In genomic region chr17:81221842-81222619, GRCh38 we compare ENCODE assay signal across 8 cellular contexts. TPM values are rescaled to one million over a fixed set of nuclear protein-coding genes. Genes with fewer than 3 reads are reported as not detected.
A peak's percentile ranks its signal among the peaks of the same experiment; 100 is the strongest.
DNase-seq lines count a peak whose midpoint lies in the region; ATAC-seq and TF ChIP-seq lines count a peak whose summit lies in the region.

No MANE protein-coding gene starts in this region.

- H3K4me1 ChIP-seq in ascending aorta (peaks cover 0 to 17% of the 10 kb centered on the region in 2 donors), liver (ENCODE audit: control insufficient read depth in 4 of 4, insufficient read depth in 4 of 4, low read length in 3 of 4) (peaks cover 10 to 23% (median 13%) of the 10 kb centered on the region in 4 donors), tibial artery (peaks cover 6 to 21% (median 21%) of the 10 kb centered on the region in 4 donors)

- no peaks in the 10 kb centered on the region for H3K36me3 Mint-ChIP-seq in activated CD8-positive, alpha-beta memory T cell treated with anti-CD3 and anti-CD28 coated beads, Interleukin-2, amount 10 ng/mL, durations not matched to agents 7 days and 5 days

- H3K9me3 Mint-ChIP-seq in activated CD8-positive, alpha-beta memory T cell treated with anti-CD3 and anti-CD28 coated beads, Interleukin-2, amount 10 ng/mL, durations not matched to agents 7 days and 5 days (ENCODE audit: low read depth), result no peaks in the 10 kb centered on the region

- H3K36me3 ChIP-seq in ascending aorta (no peaks in the 10 kb centered on the region), liver (ENCODE audit: control insufficient read depth in 4 of 4, insufficient read depth in 3 of 4, low read depth in 1 of 4, low read length in 3 of 4) (no peaks in the 10 kb centered on the region), tibial artery (peaks cover 0 to 27% (median 0%) of the 10 kb centered on the region in 3 donors)

- TF ChIP-seq CTCF in ascending aorta (IDR thresholded peaks at IDR 0.05) (no peak), liver (IDR thresholded peaks at IDR 0.05; ENCODE audit: low read depth, low read length, missing input control) (no peak), tibial artery (IDR thresholded peaks at IDR 0.05) (no peak)

- DNase-seq in activated CD8-positive, alpha-beta memory T cell treated with anti-CD3 and anti-CD28 coated beads, Interleukin-2, amount 10 ng/mL, durations not matched to agents 7 days and 5 days, result no peak
- DNase-seq in activated CD8-positive, alpha-beta memory T cell treated with anti-CD3 and anti-CD28 coated beads for 24 hours, result no peak
- DNase-seq in ascending aorta (ENCODE audit: low spot score in 2 of 2), result no peak
- no peak for DNase-seq in tibial artery
- DNase-seq in mucosa of gallbladder (ENCODE audit: low spot score), result no peak
- no peak for DNase-seq in activated CD8-positive, alpha-beta memory T cell treated with anti-CD3 and anti-CD28 coated beads, Interleukin-2, amount 50 U/mL, for 4 hours
- no peak for DNase-seq in NCI-H2029 treated with DMSO at 0.1 percent for 48 hours (lab: John Stamatoyannopoulos, UW)

- CTCF ChIA-PET in activated CD8-positive, alpha-beta memory T cell treated with anti-CD3 and anti-CD28 coated beads, Interleukin-2, amount 10 ng/mL, durations not matched to agents 7 days and 5 days (lab: Charles Lee), result interaction anchor here (1.0 to 1.5 kb wide), 4 partner anchors 17 to 80 kb away, joined by 3 to 5 read pairs (median 4); partner anchors contain the start of genes NDUFAF8 and TEPSIN

- intact Hi-C loops in ascending aorta (cut with DNase I), result no loop called here
- intact Hi-C loops in tibial artery (cut with DNase I; ENCODE audit: low total_unique reads), result loop anchor here (2.0 kb wide), 1 partner anchor 17 kb away; the partner anchor contains the start of genes NDUFAF8 and TEPSIN

- peaks cover 17% of the 10 kb centered on the region for H3K4me1 Mint-ChIP-seq in activated CD8-positive, alpha-beta memory T cell treated with anti-CD3 and anti-CD28 coated beads, Interleukin-2, amount 10 ng/mL, durations not matched to agents 7 days and 5 days

- H3K4me3 Mint-ChIP-seq in activated CD8-positive, alpha-beta memory T cell treated with anti-CD3 and anti-CD28 coated beads, Interleukin-2, amount 10 ng/mL, durations not matched to agents 7 days and 5 days, result peak overlapping the region; percentile 60

- no peak overlapping the region for H3K27ac Mint-ChIP-seq in activated CD8-positive, alpha-beta memory T cell treated with anti-CD3 and anti-CD28 coated beads, Interleukin-2, amount 10 ng/mL, durations not matched to agents 7 days and 5 days

- no peaks in the 10 kb centered on the region for H3K27me3 Mint-ChIP-seq in activated CD8-positive, alpha-beta memory T cell treated with anti-CD3 and anti-CD28 coated beads, Interleukin-2, amount 10 ng/mL, durations not matched to agents 7 days and 5 days

- peak; percentile 0 for ATAC-seq in activated CD8-positive, alpha-beta memory T cell treated with anti-CD3 and anti-CD28 coated beads, Interleukin-2, amount 10 ng/mL, durations not matched to agents 7 days and 5 days

- no peak overlapping the region for H3K27ac ChIP-seq in ascending aorta
- no peak overlapping the region for H3K27ac ChIP-seq in liver (ENCODE audit: low read depth in 1 of 2, low read length in 2 of 2)
- peak overlapping the region; percentile 40 to 56 for H3K27ac ChIP-seq in tibial artery

- H3K9me3 ChIP-seq in ascending aorta (no peaks in the 10 kb centered on the region), liver (ENCODE audit: control insufficient read depth in 4 of 4, low read length in 3 of 4) (no peaks in the 10 kb centered on the region), tibial artery (no peaks in the 10 kb centered on the region)

- WGBS in liver, result 35% methylated on average over 24 of the region's 24 CpGs

- H3K27me3 ChIP-seq in ascending aorta, result no peaks in the 10 kb centered on the region
- no peaks in the 10 kb centered on the region for H3K27me3 ChIP-seq in liver (ENCODE audit: control insufficient read depth in 4 of 4, insufficient read depth in 4 of 4, low read length in 3 of 4)
- no peaks in the 10 kb centered on the region for H3K27me3 ChIP-seq in tibial artery

- H3K9ac ChIP-seq in liver (ENCODE audit: low read depth in 1 of 2, low read length in 2 of 2), result no peak overlapping the region

- TF ChIP-seq RAD21 in liver (IDR thresholded peaks at IDR 0.05), result no peak

- peak overlapping the region; percentile 79 to 87 for H3K4me3 ChIP-seq in ascending aorta
- peak overlapping the region in 2 of 3 donors; percentile 46 to 83 for H3K4me3 ChIP-seq in liver (ENCODE audit: low read depth in 1 of 3, low read length in 3 of 3)
- H3K4me3 ChIP-seq in tibial artery, result peak overlapping the region; percentile 64 to 86

TF ChIP-seq in liver, 16 proteins besides CTCF, POLR2A, EP300 and RAD21 (continues in another document):
- no peak for TF ChIP-seq ATF3 (IDR thresholded peaks at IDR 0.05)
- no peak for TF ChIP-seq ZBTB33 (IDR thresholded peaks at IDR 0.05)
- no peak for TF ChIP-seq HNF4G (IDR thresholded peaks at IDR 0.05)
- TF ChIP-seq YY1 (IDR thresholded peaks at IDR 0.05), result no peak
- TF ChIP-seq REST (IDR thresholded peaks at IDR 0.05), result no peak
- TF ChIP-seq SP1 (IDR thresholded peaks at IDR 0.05), result no peak
- no peak for TF ChIP-seq FOXA2 (IDR thresholded peaks at IDR 0.05)
- no peak for TF ChIP-seq TAF1 (conservative IDR thresholded peaks at IDR 0.05)
- TF ChIP-seq FOXA1 (IDR thresholded peaks at IDR 0.05), result no peak

RNA-seq across cellular contexts. Expression of gene CEP131, which starts 0.7 kb away (rescaled TPM):
- total RNA-seq in activated CD8-positive, alpha-beta memory T cell treated with anti-CD3 and anti-CD28 coated beads, Interleukin-2, amount 10 ng/mL, durations not matched to agents 7 days and 5 days, result 10 to 100 TPM; 13.6 to 20.6 TPM
- total RNA-seq in ascending aorta, result 6.7 TPM
- total RNA-seq in liver, result 1 to 10 TPM; 2.4 to 6.3 TPM
- 1 to 10 TPM in 1 of 2 donors, under 1 TPM in 1; 0.71 to 2.0 TPM for polyA plus RNA-seq in liver
- total RNA-seq in mucosa of gallbladder, result 12.7 TPM

RNA-seq across cellular contexts. Expression of gene TEPSIN, which starts 16.8 kb away (rescaled TPM):
- 10 to 100 TPM; 53.6 to 56.3 TPM for total RNA-seq in activated CD8-positive, alpha-beta memory T cell treated with anti-CD3 and anti-CD28 coated beads, Interleukin-2, amount 10 ng/mL, durations not matched to agents 7 days and 5 days
- 117 TPM for total RNA-seq in ascending aorta
- 10 to 100 TPM in 1 of 2 donors, 1 to 10 TPM in 1; 10.0 to 22.9 TPM for total RNA-seq in liver
- 10 to 100 TPM in 1 of 2 donors, 1 to 10 TPM in 1; 3.2 to 11.4 TPM for polyA plus RNA-seq in liver
- total RNA-seq in mucosa of gallbladder, result 57.9 TPM

RNA-seq across cellular contexts. Expression of gene NDUFAF8, which starts 17.1 kb away (rescaled TPM):
- 10 to 100 TPM; 41.6 to 53.7 TPM for total RNA-seq in activated CD8-positive, alpha-beta memory T cell treated with anti-CD3 and anti-CD28 coated beads, Interleukin-2, amount 10 ng/mL, durations not matched to agents 7 days and 5 days
- total RNA-seq in ascending aorta (6.5 TPM), liver (10 to 100 TPM in 1 of 2 donors, 1 to 10 TPM in 1; 8.3 to 11.6 TPM), mucosa of gallbladder (38.1 TPM)
- 10 to 100 TPM; 19.3 to 67.4 TPM for polyA plus RNA-seq in liver

RNA-seq across cellular contexts. Expression of gene AATK, which starts 56.0 kb away (rescaled TPM):
- under 1 TPM; 0.06 to 0.26 TPM for total RNA-seq in activated CD8-positive, alpha-beta memory T cell treated with anti-CD3 and anti-CD28 coated beads, Interleukin-2, amount 10 ng/mL, durations not matched to agents 7 days and 5 days
- total RNA-seq in ascending aorta (20.6 TPM), liver (1 to 10 TPM in 1 of 2 donors, under 1 TPM in 1; 0.79 to 2.3 TPM), mucosa of gallbladder (14.2 TPM)
- polyA plus RNA-seq in liver, result under 1 TPM; 0.24 to 0.45 TPM

RNA-seq across cellular contexts. Expression of gene PVALEF, which starts 56.7 kb away (rescaled TPM):
- total RNA-seq in activated CD8-positive, alpha-beta memory T cell treated with anti-CD3 and anti-CD28 coated beads, Interleukin-2, amount 10 ng/mL, durations not matched to agents 7 days and 5 days, result not detected
- not detected for total RNA-seq in ascending aorta
- not detected for total RNA-seq in liver
- polyA plus RNA-seq in liver, result not detected
- total RNA-seq in mucosa of gallbladder, result not detected

Comparison
In these comparisons a context has a peak if more than half of its experiments do, and no peak if none do; other contexts are left out.
1. H3K27ac ChIP-seq: peak in tibial artery (2 of 2); none in ascending aorta (0 of 2) and liver (0 of 2).
2. Peak in every context shown above with its lines, with median percentiles within 50 percentile points of each other: H3K4me3 ChIP-seq.